20 cellular contexts compared by ENCODE assay signal in the genomic region with DNA sequence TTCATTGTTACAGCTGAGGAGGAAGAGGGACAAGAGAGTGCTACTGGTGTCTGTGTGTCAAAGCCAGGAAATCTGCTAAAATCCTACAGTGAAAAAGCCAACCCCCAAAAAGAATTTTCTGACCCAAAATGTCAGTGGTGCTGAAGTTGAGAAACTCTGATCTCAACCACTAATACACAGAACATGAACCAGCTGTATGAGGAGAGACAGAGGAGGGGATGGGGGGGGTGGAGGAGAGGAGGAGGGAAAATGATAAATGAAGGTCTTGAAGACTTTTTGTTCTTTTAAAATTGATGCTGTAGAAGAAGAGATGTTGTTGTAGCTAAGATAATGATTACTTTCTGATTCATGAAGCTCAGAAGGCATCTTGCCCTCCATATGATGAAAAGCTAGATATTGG. TPM values are rescaled to one million over a fixed set of nuclear protein-coding genes. Genes with fewer than 3 reads are reported as not detected.
DNase-seq lines count a peak whose midpoint lies in the region; ATAC-seq and TF ChIP-seq lines count a peak whose summit lies in the region.
"Had no signal": no experiment of that assay in that cellular context is flagged by ENCODE, and none has a peak within 500 bp of the region (broad histone marks: within the 10 kb centered on the region; RNA-seq: fewer than 3 reads in every experiment).

No MANE protein-coding gene starts in this region.

- POLR2A ChIA-PET in SK-N-SH (lab: Yijun Ruan, JAX): no interaction called here

- no peaks in the 10 kb centered on the region for H3K27me3 ChIP-seq in BLaER1
- H3K27me3 ChIP-seq in uterus: no peaks in the 10 kb centered on the region
- H3K27me3 ChIP-seq in SK-N-SH (ENCODE audit: insufficient read depth): no peaks in the 10 kb centered on the region

- DNase-seq in caudate nucleus (lab: John Stamatoyannopoulos, UW) (peak in 8 of 61 donors; percentile 5 to 73 (median 15)), left kidney (ENCODE audit: low read depth, low spot score) (peak; percentile 30), uterus (peak; percentile 35), SK-N-SH (no peak)
- DNase-seq: AML-193; Calu3; CD8-positive, alpha-beta T cell; DMS53; DND-41; EL; GM23248; IMR-90 had no signal

- H3K4me2 ChIP-seq in BLaER1 (0 out of 2 replicates have a peak overlapping the region, but pooled peaks have one; percentile 10), SK-N-SH (no peak overlapping the region)
- H3K4me2 ChIP-seq: A549 had no signal

- H3K4me3 ChIP-seq in BLaER1 (no peak overlapping the region), uterus (no peak overlapping the region), SK-N-SH (ENCODE audit: low read depth in 2 of 2, low read length in 1 of 2) (no peak overlapping the region)
- H3K4me3 ChIP-seq: A549, GM12878, GM23248, HAP-1 had no signal

- H2AFZ ChIP-seq in SK-N-SH (ENCODE audit: low read depth): no peak overlapping the region
- H2AFZ ChIP-seq: GM23248 had no signal

- intact Hi-C loops in uterus (cut with DNase I; ENCODE audit: low total_unique reads): no loop called here

- H3K36me3 ChIP-seq in BLaER1 (no peaks in the 10 kb centered on the region), uterus (no peaks in the 10 kb centered on the region), SK-N-SH (replicated peaks in 1 of 2; ENCODE audit: control insufficient read depth in 1 of 2, insufficient read depth in 2 of 2, low read length in 1 of 2) (peaks cover 4 to 16% of the 10 kb centered on the region in 2 experiments)
- H3K36me3 ChIP-seq: HAP-1 had no signal

- ATAC-seq in HG03108 (IDR thresholded peaks at IDR 0.05; ENCODE audit: unreplicated experiment): no peak
- no peak for ATAC-seq in HG02840 (IDR thresholded peaks at IDR 0.05; ENCODE audit: low FRiP score, unreplicated experiment)
- ATAC-seq: A549; CD8-positive, alpha-beta T cell; GM12878 had no signal

- H3K79me2 ChIP-seq in SK-N-SH (ENCODE audit: insufficient read depth): no peaks in the 10 kb centered on the region

- H3K9me3 ChIP-seq in BLaER1: no peaks in the 10 kb centered on the region
- H3K9me3 ChIP-seq in uterus: no peaks in the 10 kb centered on the region
- H3K9me3 ChIP-seq in SK-N-SH: no peaks in the 10 kb centered on the region
- H3K9me3 ChIP-seq: A549, HAP-1 had no signal

- TF ChIP-seq CTCF in uterus (IDR thresholded peaks at IDR 0.05) (no peak), SK-N-SH (IDR thresholded peaks at IDR 0.05) (no peak)

- no peaks in the 10 kb centered on the region for H3K9me2 ChIP-seq in SK-N-SH

- no peak for TF ChIP-seq RAD21 in SK-N-SH (IDR thresholded peaks at IDR 0.05; ENCODE audit: low read length)

- no peak overlapping the region for H3K9ac ChIP-seq in BLaER1
- no peak overlapping the region for H3K9ac ChIP-seq in SK-N-SH
- H3K9ac ChIP-seq: GM23248 had no signal

- peaks cover 13% of the 10 kb centered on the region for H3K4me1 ChIP-seq in BLaER1
- no peaks in the 10 kb centered on the region for H3K4me1 ChIP-seq in uterus
- H3K4me1 ChIP-seq in SK-N-SH (ENCODE audit: control insufficient read depth in 1 of 2, insufficient read depth in 2 of 2, low read depth in 1 of 2, low read length in 1 of 2): peaks cover 0 to 11% of the 10 kb centered on the region in 2 experiments; a peak in 2 of 4 replicates
- H3K4me1 ChIP-seq: A549, HAP-1 had no signal

- H4K20me1 ChIP-seq in BLaER1 (no peaks in the 10 kb centered on the region), SK-N-SH (ENCODE audit: insufficient read depth) (no peaks in the 10 kb centered on the region)

- H3F3A ChIP-seq in SK-N-SH (replicated peaks; ENCODE audit: insufficient read depth): peaks cover 14% of the 10 kb centered on the region

- CTCF ChIA-PET in SK-N-SH (lab: Yijun Ruan, JAX): interaction anchor here (20.1 kb wide), 1 partner anchor 232 kb away, joined by 359 read pairs; the partner anchor contains the start of gene PMP22

- no peak for TF ChIP-seq EP300 in SK-N-SH (IDR thresholded peaks at IDR 0.05; ENCODE audit: borderline replicate concordance in 1 of 2, low read depth in 1 of 2, low read length in 1 of 2)

- TF ChIP-seq POLR2A in uterus (IDR thresholded peaks at IDR 0.05): no peak

- H3K27ac ChIP-seq in BLaER1 (no peak overlapping the region), caudate nucleus (ENCODE audit: low read depth, low read length) (peak overlapping the region; percentile 86), uterus (peak overlapping the region; percentile 32 to 41), SK-N-SH (ENCODE audit: low read depth in 2 of 2, low read length in 1 of 2) (no peak overlapping the region)
- H3K27ac ChIP-seq: 22Rv1, A549, GM23248 had no signal

TF ChIP-seq in SK-N-SH, 30 proteins besides CTCF, POLR2A, EP300 and RAD21:
- no peak for TF ChIP-seq CHD2 (IDR thresholded peaks at IDR 0.05; ENCODE audit: low read length, partially characterized antibody)
- no peak for TF ChIP-seq ZBTB33 (IDR thresholded peaks at IDR 0.05; ENCODE audit: borderline replicate concordance, low read depth)
- no peak for TF ChIP-seq SMC3 (IDR thresholded peaks at IDR 0.05; ENCODE audit: low read depth, low read length)
- TF ChIP-seq MEF2A (IDR thresholded peaks at IDR 0.05; ENCODE audit: borderline replicate concordance, low read depth): no peak
- no peak for TF ChIP-seq FOXM1 (IDR thresholded peaks at IDR 0.05; ENCODE audit: low read depth)
- TF ChIP-seq JUND (IDR thresholded peaks at IDR 0.05): no peak
- TF ChIP-seq TAF1 (IDR thresholded peaks at IDR 0.05; ENCODE audit: borderline replicate concordance, low read depth, low read length): no peak
- TF ChIP-seq NRF1 (IDR thresholded peaks at IDR 0.05; ENCODE audit: low read depth, low read length): no peak
TF ChIP-seq in SK-N-SH: peak in this region for 0.

RNA-seq across cellular contexts. Expression of gene CDRT4, which starts 27.4 kb away (rescaled TPM):
- total RNA-seq in uterus: 10 to 100 TPM in 1 of 4 donors, 1 to 10 TPM in 2, under 1 TPM in 1; 0.29 to 22.8 (median 4.2) TPM
- polyA plus RNA-seq in SK-N-SH (2012; rRNA removed): 3.8 and 4.6 TPM in 2 replicates
- 0.15 and 0.39 TPM in 2 replicates for polyA plus RNA-seq in SK-N-SH (2012; cell fraction: cytosol; rRNA removed)
- polyA plus RNA-seq in SK-N-SH (2012; cell fraction: nucleus; rRNA removed): 39.1 and 56.6 TPM in 2 replicates
- total RNA-seq: H4 had no signal

Comparison
In these comparisons a context has a peak if more than half of its experiments do, and no peak if none do; other contexts are left out.
1. H3K27ac ChIP-seq: peak in caudate nucleus (single experiment) and uterus (2 of 2); none in BLaER1 (single experiment) and SK-N-SH (0 of 2).